Comparison of ENCODE assay signal across 14 cellular contexts in genomic region chr2:236169151-236169721, GRCh38. TPM values are rescaled to one million over a fixed set of nuclear protein-coding genes. Genes with fewer than 3 reads are reported as not detected.
DNase-seq lines count a peak whose midpoint lies in the region; ATAC-seq and TF ChIP-seq lines count a peak whose summit lies in the region.
"Had no signal": no experiment of that assay in that cellular context is flagged by ENCODE, and none has a peak within 500 bp of the region (broad histone marks: within the 10 kb centered on the region; RNA-seq: fewer than 3 reads in every experiment).

No MANE protein-coding gene starts in this region.

- POLR2A ChIA-PET in PC-9 (lab: Charles Lee; ENCODE audit: unreplicated experiment): no interaction called here

- H3K27ac Mint-ChIP-seq in T-helper 2 cell treated with Interferon-gamma antibody and Interleukin-4, amounts not matched to agents 5 μg/mL and 100 μg/mL, for 36 hours: peak overlapping the region; percentile 71
- no peak overlapping the region for H3K27ac Mint-ChIP-seq in endodermal cell
- peak overlapping the region; percentile 47 for H3K27ac Mint-ChIP-seq in neural progenitor cell

- H3K4me3 Mint-ChIP-seq in T-helper 2 cell treated with Interferon-gamma antibody and Interleukin-4, amounts not matched to agents 5 μg/mL and 100 μg/mL, for 36 hours: no peak overlapping the region
- H3K4me3 Mint-ChIP-seq in endodermal cell: no peak overlapping the region
- peak overlapping the region; percentile 84 for H3K4me3 Mint-ChIP-seq in neural progenitor cell

- DNase-seq in T-helper 2 cell treated with Interferon-gamma antibody and Interleukin-4, amounts not matched to agents 5 μg/mL and 100 μg/mL, for 36 hours (ENCODE audit: low spot score): no peak
- DNase-seq in T-helper 2 cell (no peak), NCI-H1436 (lab: John Stamatoyannopoulos, UW) (peak; percentile 53), endodermal cell (peak; percentile 76), neural progenitor cell (ENCODE audit: low spot score) (peak; percentile 67), PC-9 (no peak)
- DNase-seq in activated T-cell treated with anti-CD3 and anti-CD28 coated beads, Interleukin-2, amount 50 U/mL, for 48 hours: no peak
- DNase-seq: cortex of kidney; DMS 273 treated with DMSO at 0.1 percent for 48 hours; kidney glomerular epithelial cell; stimulated activated CD4-positive, alpha-beta T cell treated with anti-CD3 and anti-CD28 coated beads, Interleukin-12 subunit alpha, Interleukin-12 subunit beta, amount 100 ng/mL, for 4 hours had no signal

- no peaks in the 10 kb centered on the region for H3K9me2 ChIP-seq in PC-9 (ENCODE audit: insufficient read depth)

- H3K4me3 ChIP-seq in endodermal cell (ENCODE audit: low read length) (peak overlapping the region; percentile 40), neural progenitor cell (no peak overlapping the region), PC-9 (no peak overlapping the region)

- no peak overlapping the region for H2AFZ ChIP-seq in neural progenitor cell (replicated peaks)
- H2AFZ ChIP-seq in PC-9: no peak overlapping the region

- H3K4me1 ChIP-seq in endodermal cell (ENCODE audit: control insufficient read depth, insufficient read depth, low read length) (peaks cover 10% of the 10 kb centered on the region), neural progenitor cell (peaks cover 54% of the 10 kb centered on the region), PC-9 (replicated peaks; ENCODE audit: insufficient read depth) (no peaks in the 10 kb centered on the region)

- H4K20me1 ChIP-seq in neural progenitor cell (ENCODE audit: low read depth): peaks cover 89% of the 10 kb centered on the region
- no peaks in the 10 kb centered on the region for H4K20me1 ChIP-seq in PC-9 (ENCODE audit: insufficient read depth)

- H3K36me3 ChIP-seq in endodermal cell (ENCODE audit: control insufficient read depth, insufficient read depth, low read length) (no peaks in the 10 kb centered on the region), neural progenitor cell (no peaks in the 10 kb centered on the region), PC-9 (ENCODE audit: low read depth) (no peaks in the 10 kb centered on the region)

- H3K36me3 Mint-ChIP-seq in T-helper 2 cell treated with Interferon-gamma antibody and Interleukin-4, amounts not matched to agents 5 μg/mL and 100 μg/mL, for 36 hours (ENCODE audit: low read depth): peaks cover 4% of the 10 kb centered on the region
- H3K36me3 Mint-ChIP-seq in endodermal cell (ENCODE audit: low read depth) (no peaks in the 10 kb centered on the region), neural progenitor cell (no peaks in the 10 kb centered on the region)

- WGBS in endodermal cell (ENCODE audit: insufficient coverage in 1 of 2, insufficient read length in 1 of 2), 2 experiments: 3% methylated on average over 11 to 36 of the region's 36 CpGs

- H3K79me2 ChIP-seq in neural progenitor cell (ENCODE audit: low read depth) (no peaks in the 10 kb centered on the region), PC-9 (ENCODE audit: low read depth) (no peaks in the 10 kb centered on the region)

- CTCF ChIA-PET in PC-9 (lab: Charles Lee): no interaction called here

- H3K27ac ChIP-seq in endodermal cell (ENCODE audit: low read depth, low read length): peak overlapping the region; percentile 68
- no peak overlapping the region for H3K27ac ChIP-seq in neural progenitor cell
- no peak overlapping the region for H3K27ac ChIP-seq in PC-9

- peak overlapping the region; percentile 63 for H3K4me2 ChIP-seq in neural progenitor cell
- H3K4me2 ChIP-seq in PC-9: no peak overlapping the region

- ATAC-seq in GM21381 (IDR thresholded peaks at IDR 0.05; ENCODE audit: unreplicated experiment): no peak

- no peaks in the 10 kb centered on the region for H3K9me3 ChIP-seq in endodermal cell (ENCODE audit: control insufficient read depth, low read length)
- no peaks in the 10 kb centered on the region for H3K9me3 ChIP-seq in neural progenitor cell (ENCODE audit: low read depth)
- no peaks in the 10 kb centered on the region for H3K9me3 ChIP-seq in PC-9 (ENCODE audit: insufficient read depth, low read depth)

- peaks cover 100% of the 10 kb centered on the region for H3K27me3 ChIP-seq in endodermal cell (ENCODE audit: control insufficient read depth, insufficient read depth, low read length, poor library complexity, severe bottlenecking)
- peaks cover 100% of the 10 kb centered on the region for H3K27me3 ChIP-seq in neural progenitor cell
- H3K27me3 ChIP-seq in PC-9 (ENCODE audit: insufficient read depth, low read depth): no peaks in the 10 kb centered on the region

- peaks cover 71% of the 10 kb centered on the region for H3K27me3 Mint-ChIP-seq in T-helper 2 cell treated with Interferon-gamma antibody and Interleukin-4, amounts not matched to agents 5 μg/mL and 100 μg/mL, for 36 hours (ENCODE audit: low read depth)
- H3K27me3 Mint-ChIP-seq in endodermal cell (ENCODE audit: insufficient read depth) (peaks cover 89% of the 10 kb centered on the region), neural progenitor cell (ENCODE audit: insufficient read depth, low read depth) (peaks cover 67% of the 10 kb centered on the region)

- TF ChIP-seq CTCF in endodermal cell (conservative IDR thresholded peaks at IDR 0.05) (no peak), neural progenitor cell (IDR thresholded peaks at IDR 0.05) (no peak), PC-9 (conservative IDR thresholded peaks at IDR 0.05) (no peak)

- no peaks in the 10 kb centered on the region for H3K9me3 Mint-ChIP-seq in T-helper 2 cell treated with Interferon-gamma antibody and Interleukin-4, amounts not matched to agents 5 μg/mL and 100 μg/mL, for 36 hours
- H3K9me3 Mint-ChIP-seq in endodermal cell: no peaks in the 10 kb centered on the region
- no peaks in the 10 kb centered on the region for H3K9me3 Mint-ChIP-seq in neural progenitor cell

- no peak overlapping the region for H3K9ac ChIP-seq in endodermal cell (ENCODE audit: extremely low read depth, low read length, poor library complexity, severe bottlenecking)
- no peak overlapping the region for H3K9ac ChIP-seq in neural progenitor cell

- intact Hi-C loops in PC-9 (cut with micrococcal nuclease; ENCODE audit: unreplicated experiment): no loop called here

- H3K4me1 Mint-ChIP-seq in T-helper 2 cell treated with Interferon-gamma antibody and Interleukin-4, amounts not matched to agents 5 μg/mL and 100 μg/mL, for 36 hours (ENCODE audit: low read depth): peaks cover 2% of the 10 kb centered on the region
- H3K4me1 Mint-ChIP-seq in endodermal cell (peaks cover 27% of the 10 kb centered on the region), neural progenitor cell (peaks cover 56% of the 10 kb centered on the region)

- BruUV-seq in PC-9 (replicated peaks; lab: Mats Ljungman, UMichigan): no TSS peak

- peaks cover 87% of the 10 kb centered on the region for H3F3A ChIP-seq in neural progenitor cell (ENCODE audit: low read depth)
- peaks cover 4% of the 10 kb centered on the region; the same call in 1 of the 2 replicates for H3F3A ChIP-seq in PC-9 (ENCODE audit: insufficient read depth, low read depth)

RNA-seq across cellular contexts. Expression of gene GBX2, which starts 1.1 kb away (rescaled TPM):
- total RNA-seq in endodermal cell: under 1 TPM in 1 of 2 donors, not detected in 1; 0.20 TPM
- polyA plus RNA-seq in endodermal cell (2013, experiment 1 of 2): 26.5 TPM
- 24.3 TPM for polyA plus RNA-seq in endodermal cell (2013, experiment 2 of 2)
- total RNA-seq in neural progenitor cell (ENCODE audit: low replicate concordance): 0.46 TPM in 1 of 2 replicates, not detected in the other
- not detected in 2 replicates for total RNA-seq in PC-9 (2021)
- total RNA-seq: urinary bladder had no signal
- polyA plus RNA-seq: AG04450, urinary bladder had no signal

Comparison
In these comparisons a context has a peak if more than half of its experiments do, and no peak if none do; other contexts are left out.
1. DNase-seq: peak in NCI-H1436 (single experiment), endodermal cell (single experiment) and neural progenitor cell (single experiment); none in T-helper 2 cell treated with Interferon-gamma antibody and Interleukin-4, amounts not matched to agents 5 μg/mL and 100 μg/mL, for 36 hours (single experiment), T-helper 2 cell (0 of 5), PC-9 (0 of 2) and activated T-cell treated with anti-CD3 and anti-CD28 coated beads, Interleukin-2, amount 50 U/mL, for 48 hours (0 of 2).